10 cellular contexts compared by ENCODE assay signal in the genomic region with DNA sequence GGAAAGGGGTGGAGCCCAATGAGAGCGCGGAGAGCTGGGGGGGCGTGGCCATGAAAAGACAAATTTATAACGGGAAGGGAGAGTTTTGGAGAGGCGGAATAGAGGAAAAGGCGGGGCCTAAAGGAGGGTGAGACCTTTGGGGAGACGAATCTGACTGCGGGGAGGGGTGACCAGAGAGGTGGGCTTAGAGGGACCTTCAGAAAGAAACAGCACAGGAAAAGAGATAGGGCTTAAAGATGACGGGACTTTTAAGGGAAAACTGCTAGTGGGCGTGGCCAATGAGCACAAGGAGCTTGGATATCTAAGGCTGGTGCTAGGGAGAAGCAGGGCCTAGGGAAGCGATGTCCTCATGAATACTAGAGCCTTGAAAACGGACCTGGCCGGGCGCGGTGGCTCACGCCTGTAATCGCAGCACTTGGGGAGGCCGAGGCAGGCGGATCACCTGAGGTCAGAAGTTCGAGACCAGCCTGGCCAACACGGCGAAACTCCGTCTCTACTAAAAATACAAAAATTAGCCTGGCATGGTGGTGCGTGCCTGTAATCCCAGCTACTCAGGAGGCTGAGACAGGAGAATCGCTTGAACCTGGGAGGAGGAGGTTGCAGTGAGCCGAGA. TPM values are rescaled to one million over a fixed set of nuclear protein-coding genes. Genes with fewer than 3 reads are reported as not detected.
A peak's percentile ranks its signal among the peaks of the same experiment; 100 is the strongest.
DNase-seq lines count a peak whose midpoint lies in the region; TF ChIP-seq lines count a peak whose summit lies in the region.
"Not testable (repeated sequence)": the region's sequence is repeated elsewhere in the genome, so short reads cannot be mapped to it uniquely, and the experiment has no call there.
"Had no signal": no experiment of that assay in that cellular context is flagged by ENCODE, and none has a peak within 500 bp of the region (broad histone marks: within the 10 kb centered on the region; RNA-seq: fewer than 3 reads in every experiment).

No MANE protein-coding gene starts in this region.

- not testable (repeated sequence) for H3K9ac ChIP-seq in BLaER1; fibroblast of lung (ENCODE audit: insufficient read depth, low read length)

- H3K4me3 Mint-ChIP-seq in T-helper 1 cell treated with Interleukin-12 subunit alpha and Interleukin-12 subunit beta and Interleukin-4 antibody, amounts not matched to agents 30 μg/mL and 1 μg/mL, for 36 hours = peak overlapping the region; percentile 85
- peak overlapping the region; percentile 78 for H3K4me3 Mint-ChIP-seq in mesothelial cell of epicardium

- DNase-seq in H7 (peak; percentile 91), NCI-H2171 (lab: John Stamatoyannopoulos, UW) (peak; percentile 85), amniotic epithelial cell (ENCODE audit: low read depth) (peak; percentile 21)
- DNase-seq in fibroblast of lung (ENCODE audit: low read depth in 2 of 2); mesothelial cell of epicardium (ENCODE audit: low spot score in 2 of 2, unreplicated experiment in 2 of 2): not testable (repeated sequence)
- peak; percentile 45 to 66 for DNase-seq in stimulated activated CD4-positive, alpha-beta T cell treated with anti-CD3 and anti-CD28 coated beads, Interleukin-15, amount 100 ng/mL, for 48 hours (ENCODE audit: low read depth in 2 of 2)

- TF ChIP-seq CTCF in fibroblast of lung (conservative IDR thresholded peaks at IDR 0.05 in 1 of 2, IDR thresholded peaks at IDR 0.05 in 1 of 2; ENCODE audit: low read depth in 1 of 2, low read length in 2 of 2); mesothelial cell of epicardium (IDR thresholded peaks at IDR 0.05; ENCODE audit: unreplicated experiment): not testable (repeated sequence)

- not testable (repeated sequence) for H3K9me3 Mint-ChIP-seq in T-helper 1 cell treated with Interleukin-12 subunit alpha and Interleukin-12 subunit beta and Interleukin-4 antibody, amounts not matched to agents 30 μg/mL and 1 μg/mL, for 36 hours; mesothelial cell of epicardium

- H3K4me1 ChIP-seq in BLaER1 (peaks cover 14% of the 10 kb centered on the region), fibroblast of lung (ENCODE audit: control insufficient read depth, extremely low read depth, insufficient read depth, low read length) (peaks cover 12% of the 10 kb centered on the region)

- H3K27me3 Mint-ChIP-seq in T-helper 1 cell treated with Interleukin-12 subunit alpha and Interleukin-12 subunit beta and Interleukin-4 antibody, amounts not matched to agents 30 μg/mL and 1 μg/mL, for 36 hours (ENCODE audit: low read depth) = peaks cover 27% of the 10 kb centered on the region
- peaks cover 46% of the 10 kb centered on the region for H3K27me3 Mint-ChIP-seq in mesothelial cell of epicardium (ENCODE audit: low read depth)

- H3K4me2 ChIP-seq in BLaER1 (peak overlapping the region; percentile 86), fibroblast of lung (ENCODE audit: extremely low read depth, insufficient read depth, low read length) (peak overlapping the region; percentile 71)

- not testable (repeated sequence) for H2AFZ ChIP-seq in fibroblast of lung (ENCODE audit: low read length)

- not testable (repeated sequence) for H3K36me3 Mint-ChIP-seq in T-helper 1 cell treated with Interleukin-12 subunit alpha and Interleukin-12 subunit beta and Interleukin-4 antibody, amounts not matched to agents 30 μg/mL and 1 μg/mL, for 36 hours (ENCODE audit: low read depth); mesothelial cell of epicardium

- peak overlapping the region; percentile 80 for H3K27ac Mint-ChIP-seq in T-helper 1 cell treated with Interleukin-12 subunit alpha and Interleukin-12 subunit beta and Interleukin-4 antibody, amounts not matched to agents 30 μg/mL and 1 μg/mL, for 36 hours
- H3K27ac Mint-ChIP-seq in mesothelial cell of epicardium = not testable (repeated sequence)

- not testable (repeated sequence) for H3K79me2 ChIP-seq in fibroblast of lung (ENCODE audit: control insufficient read depth, insufficient read depth, low read length)

- H3K27me3 ChIP-seq in BLaER1 (peaks cover 51% of the 10 kb centered on the region), H7 (ENCODE audit: control insufficient read depth, insufficient read depth, low read length) (peaks cover 33% of the 10 kb centered on the region), fibroblast of lung (ENCODE audit: control insufficient read depth, insufficient read depth, low read length) (peaks cover 17% of the 10 kb centered on the region)

- not testable (repeated sequence) for H3K27ac ChIP-seq in BLaER1; fibroblast of lung (ENCODE audit: insufficient read depth, low read length)

- H3K4me1 Mint-ChIP-seq in T-helper 1 cell treated with Interleukin-12 subunit alpha and Interleukin-12 subunit beta and Interleukin-4 antibody, amounts not matched to agents 30 μg/mL and 1 μg/mL, for 36 hours (ENCODE audit: low read depth) = peaks cover 13% of the 10 kb centered on the region
- peaks cover 16% of the 10 kb centered on the region for H3K4me1 Mint-ChIP-seq in mesothelial cell of epicardium

- H3K4me3 ChIP-seq in BLaER1 = not testable (repeated sequence)
- H3K4me3 ChIP-seq in H7 (ENCODE audit: insufficient read depth, low read depth, low read length) (peak overlapping the region; percentile 47), fibroblast of lung (replicated peaks in 1 of 4; ENCODE audit: control extremely low read depth in 1 of 4, insufficient read depth in 1 of 4, low read depth in 3 of 4, low read length in 4 of 4) (peak overlapping the region in 1 of 4 experiments; percentile 17)

- H3K36me3 ChIP-seq in BLaER1; H7 (replicated peaks; ENCODE audit: control insufficient read depth, insufficient read depth, low read length); fibroblast of lung (ENCODE audit: control insufficient read depth, insufficient read depth, low read length): not testable (repeated sequence)

- H3K9me3 ChIP-seq in BLaER1; fibroblast of lung (ENCODE audit: control insufficient read depth, insufficient read depth, low read depth, low read length): not testable (repeated sequence)

- not testable (repeated sequence) for H4K20me1 ChIP-seq in BLaER1; fibroblast of lung (ENCODE audit: control insufficient read depth, extremely low read depth, insufficient read depth, low read length)

RNA-seq across cellular contexts. Expression of gene APLP1, which starts 1.9 kb away (rescaled TPM):
- total RNA-seq in H7 (2014; rRNA removed; shearing (Covaris generic)) = 18.3 and 19.3 TPM in 2 replicates
- total RNA-seq in fibroblast of lung = 0.99 and 2.6 TPM in 2 replicates
- polyA plus RNA-seq in fibroblast of lung = 3.7 and 4.1 TPM in 2 replicates
- polyA plus RNA-seq in fibroblast of lung (2012) = 7.0 and 7.5 TPM in 2 replicates
- 0.47 and 3.3 TPM in 2 replicates for polyA minus RNA-seq in fibroblast of lung (ENCODE audit: low replicate concordance)
- 137 to 151 TPM (median 146 TPM) in 3 replicates for total RNA-seq in mesothelial cell of epicardium

RNA-seq across cellular contexts. Expression of gene KIRREL2, which starts 13.5 kb away (rescaled TPM):
- total RNA-seq in H7 (2014; rRNA removed; shearing (Covaris generic)) = 0.55 and 0.92 TPM in 2 replicates
- total RNA-seq in fibroblast of lung (under 0.01 TPM in 1 of 2 replicates, not detected in the other), mesothelial cell of epicardium (1.4 TPM in 3 replicates)
- not detected in 2 replicates for polyA plus RNA-seq in fibroblast of lung
- polyA plus RNA-seq in fibroblast of lung (2012) = not detected in 2 replicates
- polyA minus RNA-seq in fibroblast of lung (ENCODE audit: low replicate concordance) = not detected in 2 replicates
- polyA plus RNA-seq: BJ had no signal

RNA-seq across cellular contexts. Expression of gene NPHS1, which starts 17.9 kb away (rescaled TPM):
- not detected in 2 replicates for total RNA-seq in H7 (2014; rRNA removed; shearing (Covaris generic))
- total RNA-seq in fibroblast of lung = not detected in 2 replicates
- polyA plus RNA-seq in fibroblast of lung = not detected in 2 replicates
- polyA plus RNA-seq in fibroblast of lung (2012) = not detected in 2 replicates
- polyA minus RNA-seq in fibroblast of lung (ENCODE audit: low replicate concordance) = not detected in 2 replicates
- total RNA-seq in mesothelial cell of epicardium = 0.23 to 0.72 TPM (median 0.51 TPM) in 3 replicates
- total RNA-seq: HepG2 had no signal
- polyA plus RNA-seq: BJ, HepG2 had no signal

RNA-seq across cellular contexts. Expression of gene NFKBID, which starts 30.1 kb away (rescaled TPM):
- total RNA-seq in H7 (2014; rRNA removed; shearing (Covaris generic)) = 6.8 and 7.5 TPM in 2 replicates
- total RNA-seq in fibroblast of lung (2.3 and 2.6 TPM in 2 replicates), mesothelial cell of epicardium (16.3 to 18.9 TPM (median 17.1 TPM) in 3 replicates)
- 1.2 and 2.4 TPM in 2 replicates for polyA plus RNA-seq in fibroblast of lung
- polyA plus RNA-seq in fibroblast of lung (2012) = 2.3 and 2.8 TPM in 2 replicates
- polyA minus RNA-seq in fibroblast of lung (ENCODE audit: low replicate concordance) = 1.8 and 7.1 TPM in 2 replicates

RNA-seq across cellular contexts. Expression of gene HCST, which starts 32.1 kb away (rescaled TPM):
- total RNA-seq in H7 (2014; rRNA removed; shearing (Covaris generic)) = 2.4 and 2.8 TPM in 2 replicates
- total RNA-seq in fibroblast of lung (1.0 and 2.0 TPM in 2 replicates), mesothelial cell of epicardium (0.62 to 1.4 TPM (median 0.92 TPM) in 3 replicates)
- polyA plus RNA-seq in fibroblast of lung = 0.14 and 0.16 TPM in 2 replicates
- polyA plus RNA-seq in fibroblast of lung (2012) = 0.73 and 0.76 TPM in 2 replicates
- 3.5 TPM in 1 of 2 replicates, not detected in the other for polyA minus RNA-seq in fibroblast of lung (ENCODE audit: low replicate concordance)
